In genomic region chr2:199973703-199974102, GRCh38 we compare ENCODE assay signal across 2 cellular contexts.
TF ChIP-seq lines count a peak whose summit lies in the region.

No MANE protein-coding gene starts in this region.

TF ChIP-seq in Ishikawa, 13 proteins besides CTCF, POLR2A, EP300 and RAD21 (continued from another document):
- TF ChIP-seq YY1 (IDR thresholded peaks at IDR 0.05; ENCODE audit: low read depth): no peak

TF ChIP-seq in WTC11, 78 proteins besides CTCF, POLR2A, EP300 and RAD21 (continued from another document):
- no peak for TF ChIP-seq FOXP4 (CRISPR knock-in tag; IDR thresholded peaks at IDR 0.05)
- TF ChIP-seq ZNF671 (CRISPR knock-in tag; IDR thresholded peaks at IDR 0.05): no peak
